In the genomic region with DNA sequence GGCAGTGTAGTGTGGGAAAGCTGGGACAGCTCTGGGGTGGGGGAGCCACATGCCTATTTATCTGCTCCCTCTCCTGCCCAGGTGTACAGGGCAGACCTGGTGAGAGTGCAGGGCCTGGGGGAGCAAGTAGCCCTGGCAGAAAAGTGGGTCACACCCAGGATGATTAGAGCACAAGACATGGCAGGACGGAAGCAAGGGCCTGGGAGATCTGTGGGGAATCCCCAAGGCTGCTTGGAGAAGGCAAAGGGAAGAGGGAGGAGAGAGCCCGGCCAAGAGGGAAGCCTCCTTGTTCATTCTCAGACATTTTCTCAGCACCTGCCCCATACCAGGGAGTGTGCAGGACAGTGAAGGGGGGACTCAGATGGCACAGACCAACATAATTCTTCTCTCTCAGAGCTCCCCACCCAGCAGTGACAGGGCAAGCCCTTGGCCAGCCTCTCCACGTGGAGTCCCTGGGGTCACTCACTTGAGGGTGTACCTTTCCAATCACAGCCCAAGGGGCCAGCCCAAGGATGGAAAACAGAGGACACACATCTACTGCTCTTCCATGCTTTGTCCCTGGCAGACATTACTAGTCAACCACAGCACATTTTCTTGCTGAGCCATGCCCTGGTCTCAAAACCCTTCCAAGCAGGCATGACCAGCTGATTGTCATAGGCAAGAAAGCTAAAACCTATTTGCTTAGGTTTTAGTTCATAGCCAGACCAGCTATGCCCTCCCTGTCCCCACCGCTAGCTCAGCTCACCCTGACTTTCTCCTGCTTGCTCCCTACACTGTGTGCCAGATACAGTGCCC, we compare ENCODE assay signal across 27 cellular contexts. TPM values are rescaled to one million over a fixed set of nuclear protein-coding genes. Genes with fewer than 3 reads are reported as not detected.
DNase-seq lines count a peak whose midpoint lies in the region; ATAC-seq and TF ChIP-seq lines count a peak whose summit lies in the region.
"Had no signal": no experiment of that assay in that cellular context is flagged by ENCODE, and none has a peak within 500 bp of the region (broad histone marks: within the 10 kb centered on the region; RNA-seq: fewer than 3 reads in every experiment).

No MANE protein-coding gene starts in this region.

- H3K9me3 Mint-ChIP-seq in activated B cell treated with CpG ODN at 0.5 μM for 24 hours, result no peaks in the 10 kb centered on the region
- H3K9me3 Mint-ChIP-seq in stimulated activated effector memory CD8-positive, alpha-beta T cell treated with anti-CD3 and anti-CD28 coated beads, Interleukin-12 subunit alpha, Interleukin-12 subunit beta, amount 100 ng/mL, for 72 hours, result no peaks in the 10 kb centered on the region
- H3K9me3 Mint-ChIP-seq: activated T-cell treated with anti-CD3 and anti-CD28 coated beads, Interleukin-2, amount 50 U/mL, for 4 hours; CD4-positive, CD25-positive, alpha-beta regulatory T cell; endodermal cell; stimulated activated naive B cell treated with anti-CD40 and anti-IgM and Interleukin-4, amounts not matched to agents 10 μg/mL and 1 μg/mL and 100 μg/mL, for 72 hours had no signal

- TF ChIP-seq CTCF in activated B cell treated with CpG ODN at 0.5 μM for 24 hours (IDR thresholded peaks at IDR 0.05) (no peak), esophagus squamous epithelium (IDR thresholded peaks at IDR 0.05) (no peak), GM13976 (IDR thresholded peaks at IDR 0.05; ENCODE audit: borderline replicate concordance, control extremely low read depth, extremely low read depth, insufficient read depth, missing control alignments) (no peak)

- peaks cover 2% of the 10 kb centered on the region for H3K36me3 Mint-ChIP-seq in activated B cell treated with CpG ODN at 0.5 μM for 24 hours (ENCODE audit: low read depth)
- peaks cover 10% of the 10 kb centered on the region for H3K36me3 Mint-ChIP-seq in stimulated activated effector memory CD8-positive, alpha-beta T cell treated with anti-CD3 and anti-CD28 coated beads, Interleukin-12 subunit alpha, Interleukin-12 subunit beta, amount 100 ng/mL, for 72 hours
- H3K36me3 Mint-ChIP-seq: CD4-positive, CD25-positive, alpha-beta regulatory T cell; stimulated activated naive B cell treated with anti-CD40 and anti-IgM and Interleukin-4, amounts not matched to agents 10 μg/mL and 1 μg/mL and 100 μg/mL, for 72 hours had no signal

- peaks cover 26% of the 10 kb centered on the region for H3K4me1 Mint-ChIP-seq in activated B cell treated with CpG ODN at 0.5 μM for 24 hours
- peaks cover 13% of the 10 kb centered on the region for H3K4me1 Mint-ChIP-seq in stimulated activated effector memory CD8-positive, alpha-beta T cell treated with anti-CD3 and anti-CD28 coated beads, Interleukin-12 subunit alpha, Interleukin-12 subunit beta, amount 100 ng/mL, for 72 hours

- H3K36me3 ChIP-seq in GM23248 (ENCODE audit: low read depth), result no peaks in the 10 kb centered on the region
- H3K36me3 ChIP-seq in esophagus squamous epithelium, result no peaks in the 10 kb centered on the region
- H3K36me3 ChIP-seq: colonic mucosa, heart left ventricle, SJSA1 had no signal

- POLR2A ChIA-PET in activated B cell treated with CpG ODN at 0.5 μM for 24 hours (lab: Charles Lee), result no interaction called here

- H3K4me1 ChIP-seq in GM23248 (ENCODE audit: insufficient read depth) (peaks cover 9% of the 10 kb centered on the region), esophagus squamous epithelium (peaks cover 41 to 95% (median 66%) of the 10 kb centered on the region in 3 donors)
- H3K4me1 ChIP-seq: colonic mucosa, testis had no signal

- H3K27me3 Mint-ChIP-seq in activated B cell treated with CpG ODN at 0.5 μM for 24 hours, result no peaks in the 10 kb centered on the region
- H3K27me3 Mint-ChIP-seq: stimulated activated naive B cell treated with anti-CD40 and anti-IgM and Interleukin-4, amounts not matched to agents 10 μg/mL and 1 μg/mL and 100 μg/mL, for 72 hours had no signal

- H3K27ac ChIP-seq in GM23248 (no peak overlapping the region), esophagus squamous epithelium (peak overlapping the region; percentile 72 to 87 (median 81))
- H3K27ac ChIP-seq: colonic mucosa, heart left ventricle, SJSA1, testis had no signal

- CTCF ChIA-PET in activated B cell treated with CpG ODN at 0.5 μM for 24 hours (lab: Charles Lee), result interaction anchor here (1.6 kb wide), 1 partner anchor 8 kb away, joined by 3 read pairs; no protein-coding TSS in a partner anchor

- H3K9me3 ChIP-seq in GM23248 (ENCODE audit: low read depth) (no peaks in the 10 kb centered on the region), esophagus squamous epithelium (no peaks in the 10 kb centered on the region)
- H3K9me3 ChIP-seq: colonic mucosa, heart left ventricle, SJSA1, testis had no signal

- H3K79me2 ChIP-seq in GM23248 (ENCODE audit: insufficient read depth), result peaks cover 4% of the 10 kb centered on the region; the same call in 1 of the 2 replicates

- no peak overlapping the region for H3K4me3 Mint-ChIP-seq in activated B cell treated with CpG ODN at 0.5 μM for 24 hours
- no peak overlapping the region for H3K4me3 Mint-ChIP-seq in stimulated activated effector memory CD8-positive, alpha-beta T cell treated with anti-CD3 and anti-CD28 coated beads, Interleukin-12 subunit alpha, Interleukin-12 subunit beta, amount 100 ng/mL, for 72 hours
- H3K4me3 Mint-ChIP-seq: activated T-cell treated with anti-CD3 and anti-CD28 coated beads, Interleukin-2, amount 50 U/mL, for 4 hours; CD4-positive, CD25-positive, alpha-beta regulatory T cell; endodermal cell; stimulated activated naive B cell treated with anti-CD40 and anti-IgM and Interleukin-4, amounts not matched to agents 10 μg/mL and 1 μg/mL and 100 μg/mL, for 72 hours had no signal

- H4K20me1 ChIP-seq in GM23248 (ENCODE audit: insufficient read depth), result no peaks in the 10 kb centered on the region

- in situ Hi-C loops in GM23248 (cut with MboI) (no loop called here), GM13976 (cut with MboI; ENCODE audit: low sequenced_read_pairs, unreplicated experiment) (no loop called here)

- H3K9me2 ChIP-seq in GM23248 (ENCODE audit: insufficient read depth), result no peaks in the 10 kb centered on the region

- no peak overlapping the region for H3K4me2 ChIP-seq in GM23248 (ENCODE audit: unreplicated experiment)

- peak overlapping the region; percentile 53 for H3K27ac Mint-ChIP-seq in activated B cell treated with CpG ODN at 0.5 μM for 24 hours
- peak overlapping the region; percentile 67 for H3K27ac Mint-ChIP-seq in stimulated activated effector memory CD8-positive, alpha-beta T cell treated with anti-CD3 and anti-CD28 coated beads, Interleukin-12 subunit alpha, Interleukin-12 subunit beta, amount 100 ng/mL, for 72 hours
- H3K27ac Mint-ChIP-seq: endodermal cell had no signal

- no peak for ATAC-seq in activated B cell treated with CpG ODN at 0.5 μM for 24 hours (ENCODE audit: low read depth)
- no peak for ATAC-seq in stimulated activated effector memory CD8-positive, alpha-beta T cell treated with anti-CD3 and anti-CD28 coated beads, Interleukin-12 subunit alpha, Interleukin-12 subunit beta, amount 100 ng/mL, for 72 hours
- ATAC-seq in GM21576 (IDR thresholded peaks at IDR 0.05; ENCODE audit: unreplicated experiment), result no peak
- ATAC-seq in SK-N-SH treated with all-trans-retinoic acid at 6 μM for 48 hours, result no peak
- ATAC-seq: activated T-cell treated with anti-CD3 and anti-CD28 coated beads, Interleukin-2, amount 50 U/mL, for 4 hours; heart left ventricle; left cardiac atrium; Panc1 had no signal

- DNase-seq in GM23248 (peak; percentile 33), activated B cell treated with CpG ODN at 0.5 μM for 24 hours (no peak), esophagus squamous epithelium (lab: John Stamatoyannopoulos, UW) (no peak), SW480 (ENCODE audit: low spot score) (no peak), GM13976 (ENCODE audit: low spot score) (no peak)
- DNase-seq in stimulated activated effector memory CD8-positive, alpha-beta T cell treated with anti-CD3 and anti-CD28 coated beads, Interleukin-12 subunit alpha, Interleukin-12 subunit beta, amount 100 ng/mL, for 72 hours (ENCODE audit: low spot score in 2 of 2), result no peak
- DNase-seq: activated CD4-positive, alpha-beta T cell treated with anti-CD3 and anti-CD28 coated beads for 4 hours; activated naive CD4-positive, alpha-beta T cell; activated T-cell treated with anti-CD3 and anti-CD28 coated beads, Interleukin-2, amount 50 U/mL, for 4 hours; CD4-positive, CD25-positive, alpha-beta regulatory T cell; colonic mucosa; endodermal cell; heart left ventricle; left cardiac atrium; mesenchymal stem cell; NCI-H1092 treated with DMSO at 0.1 percent for 48 hours; NCI-H187 treated with DMSO at 0.1 percent for 48 hours; NCI-H526 treated with DMSO at 0.1 percent for 48 hours; retina; stimulated activated CD4-positive, alpha-beta T cell treated with anti-CD3 and anti-CD28 coated beads, Interleukin-2, amount 100 ng/mL, for 48 hours; stimulated activated naive B cell treated with anti-CD40 and anti-IgM and Interleukin-4, amounts not matched to agents 10 μg/mL and 1 μg/mL and 100 μg/mL, for 72 hours; T-helper 2 cell; testis had no signal

- H3K4me3 ChIP-seq in GM23248 (no peak overlapping the region), esophagus squamous epithelium (no peak overlapping the region)
- H3K4me3 ChIP-seq: colonic mucosa, heart left ventricle, SJSA1, testis had no signal

- TF ChIP-seq POLR2A in esophagus squamous epithelium (IDR thresholded peaks at IDR 0.05), result no peak

- H3F3A ChIP-seq in GM23248 (ENCODE audit: insufficient read depth), result no peaks in the 10 kb centered on the region

- 79 to 80% methylated on average over 4 of the region's 4 CpGs for WGBS in GM23248 (ENCODE audit: low coverage in 1 of 2, low lambda C conversion rate in 2 of 2, missing lambda C conversion rate in 2 of 2), 2 experiments
- WGBS in esophagus squamous epithelium, 2 donors, result 53 to 65% methylated on average over 2 to 4 of the region's 4 CpGs

- H3K9ac ChIP-seq in GM23248, result no peak overlapping the region

- no peak overlapping the region for H2AFZ ChIP-seq in GM23248

- no peaks in the 10 kb centered on the region for H3K27me3 ChIP-seq in GM23248 (replicated peaks; ENCODE audit: insufficient read depth)
- no peaks in the 10 kb centered on the region for H3K27me3 ChIP-seq in esophagus squamous epithelium
- H3K27me3 ChIP-seq: colonic mucosa, heart left ventricle, SJSA1, testis had no signal

- intact Hi-C loops in activated B cell treated with CpG ODN at 0.5 μM for 24 hours (cut with micrococcal nuclease), result no loop called here
- intact Hi-C loops in esophagus squamous epithelium (cut with DNase I), result no loop called here

TF ChIP-seq in SK-N-SH treated with all-trans-retinoic acid at 6 μM for 48 hours, 23 proteins besides CTCF, POLR2A, EP300 and RAD21 (continues in another document):
- no peak for TF ChIP-seq GLIS3 (CRISPR knock-in tag; IDR thresholded peaks at IDR 0.05)

RNA-seq across cellular contexts. Expression of a gene that starts 4.9 kb away (rescaled TPM):
- 12.4 and 17.7 TPM in 2 replicates for total RNA-seq in GM23248 (2014; rRNA removed; shearing (Covaris generic))
- 5.1 and 5.8 TPM in 2 replicates for polyA plus RNA-seq in GM23248 (2016; fragmentation: Nextera tagmentation; extraction: Ambion mirVana)
- total RNA-seq in activated B cell treated with CpG ODN at 0.5 μM for 24 hours, result 3.7 and 4.3 TPM in 2 replicates
- 100 to 1,000 TPM in 1 of 4 donors, 10 to 100 TPM in 3; 49.3 to 105 (median 62.1) TPM for total RNA-seq in esophagus squamous epithelium
